In the genomic region with DNA sequence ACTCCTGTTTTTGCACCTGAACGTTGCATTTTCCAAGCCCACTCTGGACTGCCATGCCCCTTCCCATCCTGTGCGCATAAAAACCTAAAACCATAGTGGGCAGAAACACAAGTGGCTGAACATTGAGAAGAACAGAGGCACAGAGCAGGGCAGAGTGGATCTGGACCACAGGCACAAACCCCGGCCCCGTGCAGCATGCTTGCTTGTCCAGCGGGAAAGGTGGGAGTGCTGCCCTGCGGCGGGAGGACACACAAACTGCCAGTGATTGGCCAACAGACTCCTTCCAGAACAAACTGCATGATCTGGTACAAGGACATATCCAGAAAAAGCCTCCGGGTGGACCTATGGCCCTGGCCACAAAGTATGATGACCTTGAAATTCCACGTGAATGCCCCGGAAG, we compare ENCODE assay signal across 29 cellular contexts. TPM values are rescaled to one million over a fixed set of nuclear protein-coding genes. Genes with fewer than 3 reads are reported as not detected.
"Had no signal": no experiment of that assay in that cellular context is flagged by ENCODE, and none has a peak within 500 bp of the region (broad histone marks: within the 10 kb centered on the region; RNA-seq: fewer than 3 reads in every experiment).

No MANE protein-coding gene starts in this region.

- H3K4me1 Mint-ChIP-seq: stimulated activated effector memory CD8-positive, alpha-beta T cell treated with anti-CD3 and anti-CD28 coated beads, Interleukin-12 subunit alpha, Interleukin-12 subunit beta, amount 100 ng/mL, for 72 hours; stimulated activated memory B cell treated with anti-CD40 and anti-IgM and Interleukin-4, amounts not matched to agents 10 μg/mL and 1 μg/mL and 100 μg/mL, for 72 hours; stimulated activated naive B cell treated with anti-CD40 and anti-IgM and Interleukin-4, amounts not matched to agents 10 μg/mL and 1 μg/mL and 100 μg/mL, for 72 hours; stimulated activated naive CD8-positive, alpha-beta T cell treated with anti-CD3 and anti-CD28 coated beads, Interleukin-15, amount 100 ng/mL, for 72 hours had no signal

- H3K27ac ChIP-seq: stomach, suprapubic skin, testis, thoracic aorta, thyroid gland, tibial artery, tibial nerve, transverse colon, upper lobe of left lung, uterus, vagina had no signal

- H3K9me3 Mint-ChIP-seq: stimulated activated effector memory CD8-positive, alpha-beta T cell treated with anti-CD3 and anti-CD28 coated beads, Interleukin-12 subunit alpha, Interleukin-12 subunit beta, amount 100 ng/mL, for 72 hours; stimulated activated memory B cell treated with anti-CD40 and anti-IgM and Interleukin-4, amounts not matched to agents 10 μg/mL and 1 μg/mL and 100 μg/mL, for 72 hours; stimulated activated naive CD8-positive, alpha-beta T cell treated with anti-CD3 and anti-CD28 coated beads, Interleukin-15, amount 100 ng/mL, for 72 hours; stimulated activated naive CD8-positive, alpha-beta T cell treated with anti-CD3 and anti-CD28 coated beads, Interleukin-15, Interleukin-2, amounts not matched to agents 100 ng/mL and 50 ng/mL, for 24 hours; type B pancreatic cell had no signal

- H3K4me3 Mint-ChIP-seq: stimulated activated effector memory CD8-positive, alpha-beta T cell treated with anti-CD3 and anti-CD28 coated beads, Interleukin-12 subunit alpha, Interleukin-12 subunit beta, amount 100 ng/mL, for 72 hours; stimulated activated memory B cell treated with anti-CD40 and anti-IgM and Interleukin-4, amounts not matched to agents 10 μg/mL and 1 μg/mL and 100 μg/mL, for 72 hours; stimulated activated naive B cell treated with anti-CD40 and anti-IgM and Interleukin-4, amounts not matched to agents 10 μg/mL and 1 μg/mL and 100 μg/mL, for 72 hours; stimulated activated naive CD8-positive, alpha-beta T cell treated with anti-CD3 and anti-CD28 coated beads, Interleukin-15, amount 100 ng/mL, for 72 hours; stimulated activated naive CD8-positive, alpha-beta T cell treated with anti-CD3 and anti-CD28 coated beads, Interleukin-15, Interleukin-2, amounts not matched to agents 100 ng/mL and 50 ng/mL, for 24 hours; type B pancreatic cell had no signal

- FAIRE-seq: urothelium cell line had no signal

- H3K27me3 ChIP-seq: stomach, suprapubic skin, testis, thyroid gland, tibial artery, tibial nerve, transverse colon, upper lobe of left lung, uterus, vagina had no signal

- DNase-seq: stimulated activated CD4-positive, alpha-beta T cell treated with anti-CD3 and anti-CD28 coated beads, Interleukin-2, amount 100 ng/mL, for 48 hours; stimulated activated CD4-positive, alpha-beta T cell treated with anti-CD3 and anti-CD28 coated beads, Interleukin-4, amount 100 ng/mL, for 1 hour; stimulated activated CD4-positive, alpha-beta T cell treated with anti-CD3 and anti-CD28 coated beads, Interleukin-4, amount 100 ng/mL, for 24 hours; stimulated activated CD4-positive, alpha-beta T cell treated with anti-CD3 and anti-CD28 coated beads, Interleukin-4, amount 100 ng/mL, for 4 hours; stimulated activated CD8-positive, alpha-beta memory T cell treated with anti-CD3 and anti-CD28 coated beads, Interleukin-4, amount 100 ng/mL, for 48 hours; stimulated activated naive B cell treated with anti-CD40 and anti-IgM and Interleukin-4, amounts not matched to agents 10 μg/mL and 1 μg/mL and 100 μg/mL, for 72 hours; stimulated activated naive CD4-positive, alpha-beta T cell; stimulated activated naive CD4-positive, alpha-beta T cell treated with Interleukin-2 at 50 U/mL for 16 hours; stimulated activated naive CD8-positive, alpha-beta T cell treated with anti-CD3 and anti-CD28 coated beads, Interleukin-15, amount 100 ng/mL, for 72 hours; stimulated activated naive CD8-positive, alpha-beta T cell treated with anti-CD3 and anti-CD28 coated beads, Interleukin-15, Interleukin-2, amounts not matched to agents 100 U/mL and 50 U/mL, for 24 hours; stomach; substantia nigra; testis; thyroid gland; tibial artery; transverse colon; trophoblast cell; upper lobe of left lung; uterus had no signal

- H3K4me1 ChIP-seq: stomach, suprapubic skin, testis, thyroid gland, tibial artery, tibial nerve, transverse colon, upper lobe of left lung, uterus, vagina had no signal

- H3K4me3 ChIP-seq: stomach, suprapubic skin, testis, thoracic aorta, thyroid gland, tibial artery, tibial nerve, transverse colon, upper lobe of left lung, uterus, vagina had no signal

- H3K27ac Mint-ChIP-seq: stimulated activated effector memory CD8-positive, alpha-beta T cell treated with anti-CD3 and anti-CD28 coated beads, Interleukin-12 subunit alpha, Interleukin-12 subunit beta, amount 100 ng/mL, for 72 hours; stimulated activated memory B cell treated with anti-CD40 and anti-IgM and Interleukin-4, amounts not matched to agents 10 μg/mL and 1 μg/mL and 100 μg/mL, for 72 hours; stimulated activated naive B cell treated with anti-CD40 and anti-IgM and Interleukin-4, amounts not matched to agents 10 μg/mL and 1 μg/mL and 100 μg/mL, for 72 hours; stimulated activated naive CD8-positive, alpha-beta T cell treated with anti-CD3 and anti-CD28 coated beads, Interleukin-15, amount 100 ng/mL, for 72 hours; stimulated activated naive CD8-positive, alpha-beta T cell treated with anti-CD3 and anti-CD28 coated beads, Interleukin-15, Interleukin-2, amounts not matched to agents 100 ng/mL and 50 ng/mL, for 24 hours; type B pancreatic cell had no signal

- ATAC-seq: stimulated activated effector memory CD8-positive, alpha-beta T cell treated with anti-CD3 and anti-CD28 coated beads, Interleukin-12 subunit alpha, Interleukin-12 subunit beta, amount 100 ng/mL, for 72 hours; stimulated activated memory B cell treated with anti-CD40 and anti-IgM and Interleukin-4, amounts not matched to agents 10 μg/mL and 1 μg/mL and 100 μg/mL, for 72 hours; stimulated activated naive B cell treated with anti-CD40 and anti-IgM and Interleukin-4, amounts not matched to agents 10 μg/mL and 1 μg/mL and 100 μg/mL, for 72 hours; stimulated activated naive CD8-positive, alpha-beta T cell treated with anti-CD3 and anti-CD28 coated beads, Interleukin-15, amount 100 ng/mL, for 72 hours; stimulated activated naive CD8-positive, alpha-beta T cell treated with anti-CD3 and anti-CD28 coated beads, Interleukin-15, Interleukin-2, amounts not matched to agents 100 U/mL and 50 U/mL, for 24 hours had no signal

- H3K27me3 Mint-ChIP-seq: stimulated activated memory B cell treated with anti-CD40 and anti-IgM and Interleukin-4, amounts not matched to agents 10 μg/mL and 1 μg/mL and 100 μg/mL, for 72 hours; type B pancreatic cell had no signal

- H3K36me3 ChIP-seq: stomach, suprapubic skin, thoracic aorta, thyroid gland, tibial artery, tibial nerve, transverse colon, upper lobe of left lung, uterus, vagina had no signal

- H3K36me3 Mint-ChIP-seq: stimulated activated effector memory CD8-positive, alpha-beta T cell treated with anti-CD3 and anti-CD28 coated beads, Interleukin-12 subunit alpha, Interleukin-12 subunit beta, amount 100 ng/mL, for 72 hours; stimulated activated memory B cell treated with anti-CD40 and anti-IgM and Interleukin-4, amounts not matched to agents 10 μg/mL and 1 μg/mL and 100 μg/mL, for 72 hours; stimulated activated naive B cell treated with anti-CD40 and anti-IgM and Interleukin-4, amounts not matched to agents 10 μg/mL and 1 μg/mL and 100 μg/mL, for 72 hours; type B pancreatic cell had no signal

- H3K9me3 ChIP-seq: stomach, suprapubic skin, testis, thoracic aorta, thyroid gland, tibial artery, tibial nerve, transverse colon, uterus, vagina had no signal

RNA-seq across cellular contexts. Expression of gene ADARB2, which starts 42.5 kb away (rescaled TPM):
- total RNA-seq: ureter had no signal
